In the genomic region with DNA sequence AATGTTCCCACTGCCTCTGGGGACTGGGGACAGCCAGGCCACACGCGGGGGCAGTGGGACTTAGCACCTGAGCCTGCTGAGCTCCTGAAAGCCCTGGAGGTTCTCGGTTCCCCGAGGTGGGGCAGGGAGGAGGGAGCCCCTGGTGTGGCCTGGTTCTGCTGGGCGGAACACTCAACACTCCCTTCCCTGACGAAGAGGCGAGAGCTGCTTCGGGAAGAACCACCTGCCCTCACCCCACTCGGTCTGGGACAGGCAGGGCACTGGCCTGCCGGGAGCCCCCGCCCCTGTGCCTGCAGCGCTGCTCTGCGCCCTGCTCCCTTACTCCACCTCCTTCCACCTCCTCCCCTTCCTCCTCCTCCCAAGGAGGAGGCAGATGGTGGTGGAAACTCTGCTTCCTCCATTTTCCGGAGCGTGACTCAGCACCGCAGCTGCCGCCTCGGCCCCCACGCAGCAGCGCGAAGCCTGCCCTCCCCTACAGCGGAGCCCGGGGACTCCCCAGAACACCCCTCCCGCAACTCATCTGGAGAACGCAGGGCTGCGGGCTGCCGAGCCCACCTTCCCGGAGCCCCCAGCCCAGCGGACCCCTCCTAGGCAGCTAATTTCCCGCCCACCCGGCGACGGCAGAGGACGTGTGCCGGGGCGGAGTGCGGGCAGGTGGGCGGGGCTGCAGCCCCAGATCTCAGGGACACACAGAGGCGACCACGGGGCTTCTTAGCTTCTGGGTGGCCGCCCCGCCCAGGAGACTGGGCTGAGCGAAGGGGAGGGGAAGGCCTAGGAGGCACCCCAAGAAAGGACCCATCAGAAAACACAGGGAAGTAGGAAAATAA, we compare ENCODE assay signal across 8 cellular contexts. TPM values are rescaled to one million over a fixed set of nuclear protein-coding genes. Genes with fewer than 3 reads are reported as not detected.
DNase-seq lines count a peak whose midpoint lies in the region; ATAC-seq and TF ChIP-seq lines count a peak whose summit lies in the region.

No MANE protein-coding gene starts in this region.

- H3K4me1 Mint-ChIP-seq in activated T-helper 17 cell treated with anti-CD3 and anti-CD28 coated beads, Interleukin-2, amount 50 U/mL, for 72 hours: no peaks in the 10 kb centered on the region

- no peaks in the 10 kb centered on the region for H3K9me2 ChIP-seq in PC-9 (ENCODE audit: insufficient read depth)

- peaks cover 48% of the 10 kb centered on the region for H3K4me1 ChIP-seq in PC-9 (replicated peaks; ENCODE audit: insufficient read depth)
- H3K4me1 ChIP-seq in neuronal stem cell (ENCODE audit: control insufficient read depth in 2 of 2, insufficient read depth in 1 of 2, low read depth in 1 of 2, low read length in 2 of 2): peaks cover 46 to 58% of the 10 kb centered on the region in 2 donors

- peaks cover 2% of the 10 kb centered on the region for H3K79me1 ChIP-seq in neuronal stem cell (ENCODE audit: low read depth, low read length)

- H2BK120ac ChIP-seq in neuronal stem cell (ENCODE audit: low read depth, low read length): peak overlapping the region; percentile 97

- H3K9ac ChIP-seq in neuronal stem cell (ENCODE audit: low read depth, low read length, poor library complexity): peak overlapping the region; percentile 82

- WGBS in neuronal stem cell (ENCODE audit: extremely low coverage in 2 of 2, insufficient read length in 2 of 2, insufficient replicate concordance in 1 of 2), 2 donors: no CpG with 5 or more reads among the region's 43 CpGs

- H3K14ac ChIP-seq in neuronal stem cell (ENCODE audit: low read length): peak overlapping the region; percentile 72

- H3K27ac ChIP-seq in PC-9 (peak overlapping the region; percentile 91), neuronal stem cell (replicated peaks; ENCODE audit: low read length) (peak overlapping the region; percentile 66)

- H4K8ac ChIP-seq in neuronal stem cell (ENCODE audit: low read depth, low read length): peak overlapping the region; percentile 93

- no peaks in the 10 kb centered on the region for H3K27me3 ChIP-seq in PC-9 (ENCODE audit: insufficient read depth, low read depth)
- no peaks in the 10 kb centered on the region for H3K27me3 ChIP-seq in neuronal stem cell (ENCODE audit: control insufficient read depth in 3 of 3, insufficient read depth in 3 of 3, low read depth in 1 of 3, low read length in 3 of 3)

- H2AK5ac ChIP-seq in neuronal stem cell (ENCODE audit: low read depth, low read length): peak overlapping the region; percentile 100

- ATAC-seq in HG03432 (IDR thresholded peaks at IDR 0.05; ENCODE audit: unreplicated experiment): peak; percentile 47
- ATAC-seq in activated T-helper 17 cell treated with anti-CD3 and anti-CD28 coated beads, Interleukin-2, amount 50 U/mL, for 72 hours (replicated peaks): peak; percentile 88

- H2AFZ ChIP-seq in PC-9 (peak overlapping the region; percentile 86), neuronal stem cell (ENCODE audit: low read length) (peak overlapping the region; percentile 91)

- H3K23ac ChIP-seq in neuronal stem cell (ENCODE audit: low read depth, low read length, poor library complexity): peak overlapping the region; percentile 60

- H3F3A ChIP-seq in PC-9 (ENCODE audit: insufficient read depth, low read depth): peaks cover 16% of the 10 kb centered on the region

- H2BK12ac ChIP-seq in neuronal stem cell (ENCODE audit: low read length): peak overlapping the region; percentile 35

- DNase-seq in NCI-H345 (lab: John Stamatoyannopoulos, UW) (peak; percentile 34), NCI-H345 treated with DMSO at 0.1 percent for 48 hours (lab: John Stamatoyannopoulos, UW; ENCODE audit: unreplicated experiment) (no peak), PC-9 (peak; percentile 66 to 83), fibroblast of villous mesenchyme (ENCODE audit: low read depth) (peak; percentile 78), neuronal stem cell (ENCODE audit: low spot score) (peak; percentile 59), stromal cell of bone marrow (ENCODE audit: low read depth) (peak; percentile 56)

- H4K91ac ChIP-seq in neuronal stem cell (ENCODE audit: low read depth, low read length, poor library complexity): peak overlapping the region; percentile 99

- H3K4me2 ChIP-seq in PC-9 (peak overlapping the region; percentile 86), neuronal stem cell (ENCODE audit: insufficient read depth, low read length, poor library complexity, severe bottlenecking) (peak overlapping the region; percentile 66)

- H4K20me1 ChIP-seq in PC-9 (ENCODE audit: insufficient read depth): no peaks in the 10 kb centered on the region

- no peaks in the 10 kb centered on the region for H3K36me3 Mint-ChIP-seq in activated T-helper 17 cell treated with anti-CD3 and anti-CD28 coated beads, Interleukin-2, amount 50 U/mL, for 72 hours (ENCODE audit: low read depth)

- peak overlapping the region; percentile 26 for H2BK15ac ChIP-seq in neuronal stem cell (ENCODE audit: low read length)

- CTCF ChIA-PET in PC-9 (lab: Charles Lee): interaction anchor here (0.6 kb wide), 1 partner anchor 37 kb away, joined by 3 read pairs; no protein-coding TSS in a partner anchor

- H3K4me3 Mint-ChIP-seq in activated T-helper 17 cell treated with anti-CD3 and anti-CD28 coated beads, Interleukin-2, amount 50 U/mL, for 72 hours: peak overlapping the region; percentile 75

- POLR2A ChIA-PET in PC-9 (lab: Charles Lee; ENCODE audit: unreplicated experiment): interaction anchor here (0.6 to 1.8 kb wide), 4 partner anchors 10 to 17 kb away, joined by 4 to 13 read pairs (median 8); no protein-coding TSS in a partner anchor

- peak overlapping the region; percentile 68 for H3K4me3 ChIP-seq in PC-9
- H3K4me3 ChIP-seq in fibroblast of villous mesenchyme (ENCODE audit: low read depth, low read length): peak overlapping the region; percentile 65
- H3K4me3 ChIP-seq in neuronal stem cell (ENCODE audit: low read length in 2 of 2): peak overlapping the region; percentile 41 to 76

- TF ChIP-seq CTCF in PC-9 (conservative IDR thresholded peaks at IDR 0.05) (no peak), fibroblast of villous mesenchyme (IDR thresholded peaks at IDR 0.05; ENCODE audit: insufficient read depth, low read depth, low read length) (no peak)

- no peaks in the 10 kb centered on the region for H3K9me3 Mint-ChIP-seq in activated T-helper 17 cell treated with anti-CD3 and anti-CD28 coated beads, Interleukin-2, amount 50 U/mL, for 72 hours

- H3K27ac Mint-ChIP-seq in activated T-helper 17 cell treated with anti-CD3 and anti-CD28 coated beads, Interleukin-2, amount 50 U/mL, for 72 hours: peak overlapping the region; percentile 73

- peak overlapping the region; percentile 81 for H3K4ac ChIP-seq in neuronal stem cell (ENCODE audit: low read length)

- no peaks in the 10 kb centered on the region for H3K36me3 ChIP-seq in PC-9 (ENCODE audit: low read depth)
- H3K36me3 ChIP-seq in neuronal stem cell (replicated peaks in 1 of 2; ENCODE audit: control insufficient read depth in 2 of 2, insufficient read depth in 2 of 2, low read length in 2 of 2): no peaks in the 10 kb centered on the region

- H3K9me3 ChIP-seq in PC-9 (ENCODE audit: insufficient read depth, low read depth) (no peaks in the 10 kb centered on the region), neuronal stem cell (replicated peaks in 1 of 2; ENCODE audit: control insufficient read depth in 2 of 2, insufficient read depth in 1 of 2, low read depth in 1 of 2, low read length in 2 of 2) (no peaks in the 10 kb centered on the region)

- peak overlapping the region; percentile 99 for H3K18ac ChIP-seq in neuronal stem cell (ENCODE audit: low read length)

- peak overlapping the region; percentile 99 for H2BK5ac ChIP-seq in neuronal stem cell (ENCODE audit: low read length)

- intact Hi-C loops in PC-9 (cut with micrococcal nuclease; ENCODE audit: unreplicated experiment): no loop called here

- BruUV-seq in PC-9 (replicated peaks; lab: Mats Ljungman, UMichigan): TSS peak; percentile 27

- no peaks in the 10 kb centered on the region for H3K79me2 ChIP-seq in PC-9 (ENCODE audit: low read depth)

- H3K27me3 Mint-ChIP-seq in activated T-helper 17 cell treated with anti-CD3 and anti-CD28 coated beads, Interleukin-2, amount 50 U/mL, for 72 hours: no peaks in the 10 kb centered on the region

RNA-seq across cellular contexts. Expression of a gene that starts 11.7 kb away (rescaled TPM):
- total RNA-seq in PC-9 (2021) (107 and 113 TPM in 2 replicates), fibroblast of villous mesenchyme (47.0 and 68.7 TPM in 2 replicates)
- total RNA-seq in activated T-helper 17 cell treated with anti-CD3 and anti-CD28 coated beads, Interleukin-2, amount 50 U/mL, for 72 hours: 10 to 100 TPM; 61.9 to 87.8 TPM
- 19.0 TPM for polyA plus RNA-seq in neuronal stem cell (2013, experiment 1 of 2)
- 19.6 TPM for polyA plus RNA-seq in neuronal stem cell (2013, experiment 2 of 2)

RNA-seq across cellular contexts. Expression of a gene that starts 46.3 kb away (rescaled TPM):
- total RNA-seq in PC-9 (2021) (5.8 and 11.5 TPM in 2 replicates), fibroblast of villous mesenchyme (1.3 and 4.3 TPM in 2 replicates)
- 1 to 10 TPM in 1 of 2 donors, under 1 TPM in 1; 0.91 to 2.4 TPM for total RNA-seq in activated T-helper 17 cell treated with anti-CD3 and anti-CD28 coated beads, Interleukin-2, amount 50 U/mL, for 72 hours
- polyA plus RNA-seq in neuronal stem cell (2013, experiment 1 of 2): 23.8 TPM
- polyA plus RNA-seq in neuronal stem cell (2013, experiment 2 of 2): 21.4 TPM
